22 cellular contexts compared by ENCODE assay signal in genomic region chr22:39699631-39700348, GRCh38.
DNase-seq lines count a peak whose midpoint lies in the region; ATAC-seq and TF ChIP-seq lines count a peak whose summit lies in the region.
"Had no signal": no experiment of that assay in that cellular context is flagged by ENCODE, and none has a peak within 500 bp of the region (broad histone marks: within the 10 kb centered on the region; RNA-seq: fewer than 3 reads in every experiment).

No MANE protein-coding gene starts in this region.

- no peak for TF ChIP-seq CTCF in WERI-Rb-1 (IDR thresholded peaks at IDR 0.05; ENCODE audit: low read depth, low read length)

- H3K36me3 Mint-ChIP-seq in activated CD8-positive, alpha-beta memory T cell treated with anti-CD3 and anti-CD28 coated beads, Interleukin-2, amount 10 ng/mL, durations not matched to agents 7 days and 5 days, result no peaks in the 10 kb centered on the region
- H3K36me3 Mint-ChIP-seq: activated naive CD8-positive, alpha-beta T cell treated with anti-CD3 and anti-CD28 coated beads for 36 hours; naive thymus-derived CD8-positive, alpha-beta T cell had no signal

- no peaks in the 10 kb centered on the region for H3K36me3 ChIP-seq in SJCRH30
- no peaks in the 10 kb centered on the region for H3K36me3 ChIP-seq in WERI-Rb-1
- H3K36me3 ChIP-seq: Peyer's patch had no signal

- H3K27ac ChIP-seq in SJCRH30 (no peak overlapping the region), WERI-Rb-1 (no peak overlapping the region)
- H3K27ac ChIP-seq: 22Rv1, Peyer's patch, skin epidermis had no signal

- H3K9me3 ChIP-seq in SJCRH30 (replicated peaks) (no peaks in the 10 kb centered on the region), WERI-Rb-1 (ENCODE audit: severe bottlenecking) (no peaks in the 10 kb centered on the region)
- H3K9me3 ChIP-seq: Peyer's patch, SK-N-SH had no signal

- CTCF ChIA-PET in activated CD8-positive, alpha-beta memory T cell treated with anti-CD3 and anti-CD28 coated beads, Interleukin-2, amount 10 ng/mL, durations not matched to agents 7 days and 5 days (lab: Charles Lee), result no interaction called here

- no peak overlapping the region for H3K27ac Mint-ChIP-seq in activated CD8-positive, alpha-beta memory T cell treated with anti-CD3 and anti-CD28 coated beads, Interleukin-2, amount 10 ng/mL, durations not matched to agents 7 days and 5 days
- H3K27ac Mint-ChIP-seq: activated CD8-positive, alpha-beta T cell treated with anti-CD3 and anti-CD28 coated beads, Interleukin-2, amount 10 ng/mL, durations not matched to agents 7 days and 5 days; activated naive CD8-positive, alpha-beta T cell treated with anti-CD3 and anti-CD28 coated beads for 36 hours; activated T-cell treated with anti-CD3 and anti-CD28 coated beads, Interleukin-2, amount 50 U/mL, for 72 hours; naive thymus-derived CD8-positive, alpha-beta T cell had no signal

- no peak overlapping the region for H3K4me3 Mint-ChIP-seq in activated CD8-positive, alpha-beta memory T cell treated with anti-CD3 and anti-CD28 coated beads, Interleukin-2, amount 10 ng/mL, durations not matched to agents 7 days and 5 days
- H3K4me3 Mint-ChIP-seq: activated CD8-positive, alpha-beta T cell treated with anti-CD3 and anti-CD28 coated beads, Interleukin-2, amount 10 ng/mL, durations not matched to agents 7 days and 5 days; activated naive CD8-positive, alpha-beta T cell treated with anti-CD3 and anti-CD28 coated beads for 36 hours; activated T-cell treated with anti-CD3 and anti-CD28 coated beads, Interleukin-2, amount 50 U/mL, for 72 hours; naive thymus-derived CD8-positive, alpha-beta T cell had no signal

- H3K27me3 ChIP-seq in SJCRH30 (no peaks in the 10 kb centered on the region), WERI-Rb-1 (ENCODE audit: insufficient read depth, low read depth, severe bottlenecking) (no peaks in the 10 kb centered on the region)
- H3K27me3 ChIP-seq: Peyer's patch had no signal

- DNase-seq in NCI-H1417 (lab: John Stamatoyannopoulos, UW), result peak; percentile 45 to 76 (median 72)
- no peak for DNase-seq in NCI-H1417 treated with DMSO at 0.1 percent for 48 hours (lab: John Stamatoyannopoulos, UW)
- peak; percentile 86 for DNase-seq in NCI-H2029 treated with DMSO at 0.1 percent for 48 hours (lab: John Stamatoyannopoulos, UW)
- DNase-seq in SJCRH30, result peak; percentile 38 to 63
- DNase-seq in pons (ENCODE audit: low spot score), result peak; percentile 66
- no peak for DNase-seq in WERI-Rb-1
- no peak for DNase-seq in activated CD8-positive, alpha-beta memory T cell treated with anti-CD3 and anti-CD28 coated beads, Interleukin-2, amount 10 ng/mL, durations not matched to agents 7 days and 5 days
- DNase-seq: activated CD4-positive, CD25-positive, alpha-beta regulatory T cell; activated CD8-positive, alpha-beta T cell treated with anti-CD3 and anti-CD28 coated beads, Interleukin-2, amount 10 ng/mL, durations not matched to agents 7 days and 5 days; activated naive CD8-positive, alpha-beta T cell treated with anti-CD3 and anti-CD28 coated beads for 36 hours; activated T-cell treated with anti-CD3 and anti-CD28 coated beads, Interleukin-2, amount 50 U/mL, for 72 hours; Calu3; IMR-90; naive thymus-derived CD8-positive, alpha-beta T cell; NCI-H1930; Peyer's patch; SK-N-SH; stimulated activated CD4-positive, alpha-beta T cell treated with anti-CD3 and anti-CD28 coated beads, Interleukin-4, amount 100 ng/mL, for 24 hours; T-helper 9 cell had no signal

- H3K4me1 ChIP-seq in SJCRH30, result peaks cover 12% of the 10 kb centered on the region; the same call in 1 of the 2 replicates
- H3K4me1 ChIP-seq: Peyer's patch had no signal

- ATAC-seq in GM18861 (IDR thresholded peaks at IDR 0.05; ENCODE audit: unreplicated experiment), result no peak
- ATAC-seq in activated CD8-positive, alpha-beta memory T cell treated with anti-CD3 and anti-CD28 coated beads, Interleukin-2, amount 10 ng/mL, durations not matched to agents 7 days and 5 days, result no peak
- ATAC-seq: activated CD8-positive, alpha-beta T cell treated with anti-CD3 and anti-CD28 coated beads, Interleukin-2, amount 10 ng/mL, durations not matched to agents 7 days and 5 days; activated T-cell treated with anti-CD3 and anti-CD28 coated beads, Interleukin-2, amount 50 U/mL, for 72 hours; naive thymus-derived CD8-positive, alpha-beta T cell had no signal

- no peaks in the 10 kb centered on the region for H3K9me3 Mint-ChIP-seq in activated CD8-positive, alpha-beta memory T cell treated with anti-CD3 and anti-CD28 coated beads, Interleukin-2, amount 10 ng/mL, durations not matched to agents 7 days and 5 days (ENCODE audit: low read depth)
- H3K9me3 Mint-ChIP-seq: activated naive CD8-positive, alpha-beta T cell treated with anti-CD3 and anti-CD28 coated beads for 36 hours; activated T-cell treated with anti-CD3 and anti-CD28 coated beads, Interleukin-2, amount 50 U/mL, for 72 hours; naive thymus-derived CD8-positive, alpha-beta T cell had no signal

- no peaks in the 10 kb centered on the region for H3K4me1 Mint-ChIP-seq in activated CD8-positive, alpha-beta memory T cell treated with anti-CD3 and anti-CD28 coated beads, Interleukin-2, amount 10 ng/mL, durations not matched to agents 7 days and 5 days
- H3K4me1 Mint-ChIP-seq: activated naive CD8-positive, alpha-beta T cell treated with anti-CD3 and anti-CD28 coated beads for 36 hours; naive thymus-derived CD8-positive, alpha-beta T cell had no signal

- no peak overlapping the region for H3K4me3 ChIP-seq in SJCRH30
- no peak overlapping the region for H3K4me3 ChIP-seq in WERI-Rb-1 (ENCODE audit: low read depth, low read length)
- H3K4me3 ChIP-seq: Peyer's patch, skin epidermis had no signal

- peaks cover 10% of the 10 kb centered on the region for H3K27me3 Mint-ChIP-seq in activated CD8-positive, alpha-beta memory T cell treated with anti-CD3 and anti-CD28 coated beads, Interleukin-2, amount 10 ng/mL, durations not matched to agents 7 days and 5 days
- H3K27me3 Mint-ChIP-seq: activated naive CD8-positive, alpha-beta T cell treated with anti-CD3 and anti-CD28 coated beads for 36 hours had no signal

Comparison
In these comparisons a context has a peak if more than half of its experiments do, and no peak if none do; other contexts are left out.
1. DNase-seq: peak in NCI-H1417 (3 of 3), NCI-H2029 treated with DMSO at 0.1 percent for 48 hours (single experiment), SJCRH30 (2 of 2) and pons (single experiment); none in NCI-H1417 treated with DMSO at 0.1 percent for 48 hours (single experiment), WERI-Rb-1 (single experiment) and activated CD8-positive, alpha-beta memory T cell treated with anti-CD3 and anti-CD28 coated beads, Interleukin-2, amount 10 ng/mL, durations not matched to agents 7 days and 5 days (single experiment).